Comparison of ENCODE assay signal across 19 cellular contexts in the genomic region with DNA sequence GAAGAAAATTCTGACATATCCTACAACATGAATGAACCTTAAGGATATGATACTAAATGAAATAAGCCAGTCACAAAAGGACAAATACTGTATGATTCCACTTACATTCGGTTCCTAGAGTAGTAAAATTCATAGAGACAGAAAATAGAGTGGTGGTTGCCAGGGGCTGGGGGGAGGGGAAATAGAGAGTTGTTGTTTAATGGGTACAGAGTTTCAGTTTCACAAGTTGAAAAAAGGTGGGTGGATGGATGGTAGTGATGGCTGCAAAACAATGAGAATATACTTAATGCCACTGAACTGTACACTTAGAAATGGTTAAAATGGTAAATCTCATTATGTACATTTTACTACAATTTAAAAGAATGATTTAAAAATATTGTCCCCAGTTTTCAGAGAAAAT. TPM values are rescaled to one million over a fixed set of nuclear protein-coding genes. Genes with fewer than 3 reads are reported as not detected.
DNase-seq lines count a peak whose midpoint lies in the region; ATAC-seq and TF ChIP-seq lines count a peak whose summit lies in the region.
"Had no signal": no experiment of that assay in that cellular context is flagged by ENCODE, and none has a peak within 500 bp of the region (broad histone marks: within the 10 kb centered on the region; RNA-seq: fewer than 3 reads in every experiment).

No MANE protein-coding gene starts in this region.

- H3K4me1 Mint-ChIP-seq in activated CD4-positive, alpha-beta T cell treated with anti-CD3 and anti-CD28 coated beads for 36 hours = peaks cover 27% of the 10 kb centered on the region

- CTCF ChIA-PET in activated CD4-positive, alpha-beta T cell treated with anti-CD3 and anti-CD28 coated beads for 36 hours (lab: Charles Lee) = no interaction called here

- peak overlapping the region; percentile 17 for H3K27ac Mint-ChIP-seq in activated CD4-positive, alpha-beta T cell treated with anti-CD3 and anti-CD28 coated beads for 36 hours
- H3K27ac Mint-ChIP-seq: naive B cell had no signal

- H3K36me3 Mint-ChIP-seq in activated CD4-positive, alpha-beta T cell treated with anti-CD3 and anti-CD28 coated beads for 36 hours (ENCODE audit: low read depth) = peaks cover 43% of the 10 kb centered on the region

- no peaks in the 10 kb centered on the region for H3K9me3 Mint-ChIP-seq in activated CD4-positive, alpha-beta T cell treated with anti-CD3 and anti-CD28 coated beads for 36 hours (ENCODE audit: low read depth)

- POLR2A ChIA-PET in activated CD4-positive, alpha-beta T cell treated with anti-CD3 and anti-CD28 coated beads for 36 hours (lab: Charles Lee) = no interaction called here

- H3K27ac ChIP-seq in foreskin keratinocyte = no peak overlapping the region
- H3K27ac ChIP-seq: gastroesophageal sphincter, GM23248, psoas muscle, tibial artery had no signal

- no peaks in the 10 kb centered on the region for H3K4me1 ChIP-seq in foreskin keratinocyte
- H3K4me1 ChIP-seq: ascending aorta, psoas muscle had no signal

- H3K4me3 Mint-ChIP-seq in activated CD4-positive, alpha-beta T cell treated with anti-CD3 and anti-CD28 coated beads for 36 hours = no peak overlapping the region
- H3K4me3 Mint-ChIP-seq: naive B cell had no signal

- intact Hi-C loops in activated CD4-positive, alpha-beta T cell treated with anti-CD3 and anti-CD28 coated beads for 36 hours (cut with DNase I, micrococcal nuclease) = no loop called here

- peak; percentile 71 for ATAC-seq in activated CD4-positive, alpha-beta T cell treated with anti-CD3 and anti-CD28 coated beads for 36 hours
- ATAC-seq in HG03354 (IDR thresholded peaks at IDR 0.05; ENCODE audit: poor library complexity, severe bottlenecking, unreplicated experiment) (peak; percentile 58), GM21381 (IDR thresholded peaks at IDR 0.05; ENCODE audit: unreplicated experiment) (no peak), foreskin keratinocyte (no peak)
- ATAC-seq: psoas muscle had no signal

- DNase-seq in activated CD4-positive, alpha-beta T cell treated with anti-CD3 and anti-CD28 coated beads for 36 hours = peak; percentile 63
- DNase-seq in activated CD4-positive, alpha-beta T cell treated with anti-CD3 and anti-CD28 coated beads, Interleukin-2, amount 50 U/mL, for 4 hours = no peak
- DNase-seq in activated naive CD4-positive, alpha-beta T cell treated with anti-CD3 and anti-CD28 coated beads, Interleukin-2, amount 50 U/mL, for 16 hours = peak; percentile 25
- peak; percentile 13 for DNase-seq in stimulated activated CD4-positive, alpha-beta T cell treated with anti-CD3 and anti-CD28 coated beads, Interleukin-4, amount 100 ng/mL, for 1 hour
- DNase-seq in D341Med (ENCODE audit: low spot score) (no peak), foreskin keratinocyte (no peak)
- DNase-seq: 8988T, C1 segment of cervical spinal cord, GM23248, naive B cell, NCI-H187 treated with DMSO at 0.1 percent for 48 hours, NCI-H524 treated with DMSO at 0.1 percent for 48 hours, OCI-M1, psoas muscle, tibial artery had no signal

- no peak for TF ChIP-seq CTCF in foreskin keratinocyte (conservative IDR thresholded peaks at IDR 0.05)

- no peaks in the 10 kb centered on the region for H3K27me3 ChIP-seq in foreskin keratinocyte
- H3K27me3 ChIP-seq: ascending aorta, gastroesophageal sphincter, tibial artery had no signal

- H3K27me3 Mint-ChIP-seq in activated CD4-positive, alpha-beta T cell treated with anti-CD3 and anti-CD28 coated beads for 36 hours = no peaks in the 10 kb centered on the region
- H3K27me3 Mint-ChIP-seq: naive B cell had no signal

RNA-seq across cellular contexts. Expression of a gene that starts 53.3 kb away (rescaled TPM):
- 10 to 100 TPM; 30.0 to 34.3 TPM for total RNA-seq in activated CD4-positive, alpha-beta T cell treated with anti-CD3 and anti-CD28 coated beads for 36 hours
- total RNA-seq in foreskin keratinocyte = 47.0 and 53.6 TPM in 2 replicates
- polyA plus RNA-seq in foreskin keratinocyte = 60.1 and 63.0 TPM in 2 replicates

Comparison
In these comparisons a context has a peak if more than half of its experiments do, and no peak if none do; other contexts are left out.
1. DNase-seq: peak in activated CD4-positive, alpha-beta T cell treated with anti-CD3 and anti-CD28 coated beads for 36 hours (single experiment), activated naive CD4-positive, alpha-beta T cell treated with anti-CD3 and anti-CD28 coated beads, Interleukin-2, amount 50 U/mL, for 16 hours (single experiment) and stimulated activated CD4-positive, alpha-beta T cell treated with anti-CD3 and anti-CD28 coated beads, Interleukin-4, amount 100 ng/mL, for 1 hour (single experiment); none in activated CD4-positive, alpha-beta T cell treated with anti-CD3 and anti-CD28 coated beads, Interleukin-2, amount 50 U/mL, for 4 hours (0 of 2), D341Med (single experiment) and foreskin keratinocyte (0 of 2).
2. ATAC-seq: peak in activated CD4-positive, alpha-beta T cell treated with anti-CD3 and anti-CD28 coated beads for 36 hours (single experiment) and HG03354 (single experiment); none in GM21381 (single experiment) and foreskin keratinocyte (single experiment).